ENCODE assay signal across 13 cellular contexts in the genomic region with DNA sequence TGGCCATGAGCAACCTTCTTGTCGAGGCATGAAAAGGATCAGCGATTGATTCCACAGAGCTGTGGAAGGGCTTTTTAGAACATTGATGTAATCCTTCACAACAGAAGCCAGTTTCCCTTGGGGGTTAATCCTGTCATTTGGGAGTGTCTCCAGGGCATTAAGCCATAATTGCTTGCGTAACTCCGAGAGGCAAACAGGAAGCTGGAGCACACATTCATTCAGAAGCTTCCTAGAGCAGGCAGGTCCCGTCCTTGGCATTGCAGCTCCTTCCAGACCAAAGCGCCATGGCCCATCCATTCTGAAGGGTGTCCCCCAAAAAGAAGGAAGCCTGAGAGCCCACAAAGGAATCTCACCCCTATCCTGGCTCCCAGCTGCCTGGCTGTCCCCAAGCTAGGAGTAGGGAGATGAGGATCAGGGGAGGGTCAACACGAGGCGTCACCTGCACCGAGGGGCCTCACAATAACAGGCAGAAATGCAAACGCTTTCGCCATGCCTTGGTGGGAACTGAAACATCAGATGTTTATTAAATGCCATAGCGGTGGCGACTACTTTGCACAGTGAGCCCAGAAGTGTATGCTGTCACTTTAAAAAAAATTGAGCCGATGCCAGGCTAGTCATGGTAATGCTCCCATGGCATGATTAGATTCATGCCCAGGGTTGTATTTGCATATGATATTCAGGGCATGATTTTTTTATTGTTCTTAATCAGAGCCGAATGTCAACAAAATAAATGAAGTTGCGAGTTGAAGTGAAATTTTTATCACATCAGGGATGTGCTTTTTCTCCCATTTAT.
DNase-seq lines count a peak whose midpoint lies in the region; ATAC-seq and TF ChIP-seq lines count a peak whose summit lies in the region.
"Had no signal": no experiment of that assay in that cellular context is flagged by ENCODE, and none has a peak within 500 bp of the region (broad histone marks: within the 10 kb centered on the region; RNA-seq: fewer than 3 reads in every experiment).

No MANE protein-coding gene starts in this region.

- no peak overlapping the region for H3K27ac Mint-ChIP-seq in activated naive CD4-positive, alpha-beta T cell treated with anti-CD3 and anti-CD28 coated beads, Interleukin-2, amount 50 U/mL, for 72 hours
- H3K27ac Mint-ChIP-seq: activated naive CD8-positive, alpha-beta T cell treated with anti-CD3 and anti-CD28 coated beads, Interleukin-2, amount 50 U/mL, for 24 hours; CD4-positive, alpha-beta memory T cell had no signal

- no peak overlapping the region for H3K27ac ChIP-seq in SK-N-MC
- H3K27ac ChIP-seq: testis had no signal

- H3K4me3 ChIP-seq in AG10803 (ENCODE audit: low read length) (peak overlapping the region; percentile 9; the same call in 1 of the 2 replicates), SK-N-MC (peak overlapping the region; percentile 61)
- H3K4me3 ChIP-seq: testis had no signal

- H3K9me3 Mint-ChIP-seq in activated naive CD4-positive, alpha-beta T cell treated with anti-CD3 and anti-CD28 coated beads, Interleukin-2, amount 50 U/mL, for 72 hours, result no peaks in the 10 kb centered on the region
- H3K9me3 Mint-ChIP-seq: activated naive CD8-positive, alpha-beta T cell treated with anti-CD3 and anti-CD28 coated beads, Interleukin-2, amount 50 U/mL, for 24 hours had no signal

- no peaks in the 10 kb centered on the region for H3K9me3 ChIP-seq in SK-N-MC (ENCODE audit: low read depth, low read length)
- H3K9me3 ChIP-seq: testis had no signal

- H3K36me3 ChIP-seq in SK-N-MC (ENCODE audit: insufficient read depth, low read length), result no peaks in the 10 kb centered on the region

- DNase-seq in AG10803 (ENCODE audit: low read depth), result peak; percentile 62
- peak; percentile 37 for DNase-seq in HPDE6-E6E7 (ENCODE audit: extremely low spot score)
- peak; percentile 78 for DNase-seq in SK-N-MC (ENCODE audit: low read depth, low spot score)
- peak; percentile 13 for DNase-seq in left kidney (ENCODE audit: low read depth, low spot score)
- no peak for DNase-seq in activated naive CD4-positive, alpha-beta T cell treated with anti-CD3 and anti-CD28 coated beads, Interleukin-2, amount 50 U/mL, for 72 hours (ENCODE audit: low spot score in 2 of 2)
- DNase-seq in NCI-H146 treated with DMSO at 0.1 percent for 48 hours (lab: John Stamatoyannopoulos, UW; ENCODE audit: unreplicated experiment), result no peak
- DNase-seq: activated CD4-positive, alpha-beta T cell treated with anti-CD3 and anti-CD28 coated beads for 48 hours; activated naive CD8-positive, alpha-beta T cell treated with anti-CD3 and anti-CD28 coated beads, Interleukin-2, amount 50 U/mL, for 24 hours; CD4-positive, alpha-beta memory T cell; testis had no signal

- no peak overlapping the region for H3K9ac ChIP-seq in SK-N-MC (ENCODE audit: insufficient read length)

- ATAC-seq in GM19035 (IDR thresholded peaks at IDR 0.05; ENCODE audit: unreplicated experiment), result no peak
- ATAC-seq in activated naive CD4-positive, alpha-beta T cell treated with anti-CD3 and anti-CD28 coated beads, Interleukin-2, amount 50 U/mL, for 72 hours, result no peak
- no peak for ATAC-seq in HG03469 (IDR thresholded peaks at IDR 0.05; ENCODE audit: unreplicated experiment)
- ATAC-seq: activated naive CD8-positive, alpha-beta T cell treated with anti-CD3 and anti-CD28 coated beads, Interleukin-2, amount 50 U/mL, for 24 hours; Panc1 had no signal

- TF ChIP-seq CTCF in AG10803 (conservative IDR thresholded peaks at IDR 0.05; ENCODE audit: low read length), result no peak

- H3K36me3 Mint-ChIP-seq in activated naive CD4-positive, alpha-beta T cell treated with anti-CD3 and anti-CD28 coated beads, Interleukin-2, amount 50 U/mL, for 72 hours, result no peaks in the 10 kb centered on the region
- H3K36me3 Mint-ChIP-seq: CD4-positive, alpha-beta memory T cell had no signal

Comparison
In these comparisons a context has a peak if more than half of its experiments do, and no peak if none do; other contexts are left out.
1. DNase-seq: peak in AG10803 (single experiment), HPDE6-E6E7 (single experiment), SK-N-MC (single experiment) and left kidney (single experiment); none in activated naive CD4-positive, alpha-beta T cell treated with anti-CD3 and anti-CD28 coated beads, Interleukin-2, amount 50 U/mL, for 72 hours (0 of 2) and NCI-H146 treated with DMSO at 0.1 percent for 48 hours (single experiment).